In genomic region chr11:121687961-121688566, GRCh38 we compare ENCODE assay signal across 11 cellular contexts.
A peak's percentile ranks its signal among the peaks of the same experiment; 100 is the strongest.
DNase-seq lines count a peak whose midpoint lies in the region; ATAC-seq, FAIRE-seq and TF ChIP-seq lines count a peak whose summit lies in the region.
"Had no signal": no experiment of that assay in that cellular context is flagged by ENCODE, and none has a peak within 500 bp of the region (broad histone marks: within the 10 kb centered on the region; RNA-seq: fewer than 3 reads in every experiment).

No MANE protein-coding gene starts in this region.

- no peak overlapping the region for H4K8ac ChIP-seq in H9 (replicated peaks; ENCODE audit: insufficient read length, low read depth, low read length)

- TF ChIP-seq CTCF in H9 (conservative IDR thresholded peaks at IDR 0.05): no peak
- TF ChIP-seq CTCF in progenitor cell of endocrine pancreas (IDR thresholded peaks at IDR 0.05; ENCODE audit: unreplicated experiment): no peak

- FAIRE-seq in endometrium (lab: Jason Lieb, UNC): peak; percentile 26

- H2BK5ac ChIP-seq in H9 (ENCODE audit: insufficient read length, low read length): no peak overlapping the region

- no peaks in the 10 kb centered on the region for H3K9me3 ChIP-seq in H9 (ENCODE audit: control insufficient read depth, low read depth, low read length)
- H3K9me3 ChIP-seq: upper lobe of right lung had no signal

- H3K79me2 ChIP-seq in H9 (ENCODE audit: insufficient read depth, low read length): no peaks in the 10 kb centered on the region

- WGBS in H9 (ENCODE audit: extremely low coverage, insufficient read length, low lambda C conversion rate): no CpG with 5 or more reads among the region's 5 CpGs

- no peak overlapping the region for H3K4me2 ChIP-seq in H9 (ENCODE audit: insufficient read depth, insufficient read length, low read length)

- H4K5ac ChIP-seq in H9 (ENCODE audit: insufficient read length, low read depth, low read length): no peak overlapping the region

- no peak overlapping the region for H2BK20ac ChIP-seq in H9 (ENCODE audit: low read depth, low read length, poor library complexity, severe bottlenecking)

- no peak overlapping the region for H3K4me3 Mint-ChIP-seq in H9
- no peak overlapping the region for H3K4me3 Mint-ChIP-seq in progenitor cell of endocrine pancreas (ENCODE audit: low read depth)
- H3K4me3 Mint-ChIP-seq in natural killer cell treated with Interleukin-12 subunit alpha and Interleukin-12 subunit beta and Interleukin-15 and Interleukin-18, amount 100 ng/mL, for 72 hours: no peak overlapping the region

- no peak for ATAC-seq in natural killer cell treated with Interleukin-12 subunit alpha and Interleukin-12 subunit beta and Interleukin-15 and Interleukin-18, amount 100 ng/mL, for 72 hours
- ATAC-seq: upper lobe of right lung had no signal

- no peak overlapping the region for H3T11ph ChIP-seq in H9 (ENCODE audit: low read length)

- H3K27me3 Mint-ChIP-seq in H9 (ENCODE audit: low read depth) (no peaks in the 10 kb centered on the region), progenitor cell of endocrine pancreas (no peaks in the 10 kb centered on the region)
- H3K27me3 Mint-ChIP-seq in natural killer cell treated with Interleukin-12 subunit alpha and Interleukin-12 subunit beta and Interleukin-15 and Interleukin-18, amount 100 ng/mL, for 72 hours: peaks cover 5 to 6% of the 10 kb centered on the region in 2 donors

- no peak overlapping the region for H3K18ac ChIP-seq in H9 (ENCODE audit: insufficient read length, low read depth, low read length)

- no peak overlapping the region for H2BK12ac ChIP-seq in H9 (ENCODE audit: insufficient read length, low read depth, low read length)

- H4K91ac ChIP-seq in H9 (ENCODE audit: insufficient read length, low read depth, low read length): no peak overlapping the region

- DNase-seq in H9: peak; percentile 62
- peak; percentile 8 for DNase-seq in NCI-H2029 (lab: John Stamatoyannopoulos, UW)
- no peak for DNase-seq in progenitor cell of endocrine pancreas (ENCODE audit: low spot score, unreplicated experiment)
- DNase-seq in stimulated activated CD4-positive, alpha-beta T cell treated with anti-CD3 and anti-CD28 coated beads, Interleukin-1b, Interleukin-23, amount 100 ng/mL, for 48 hours: no peak
- DNase-seq in NAMALWA (ENCODE audit: low spot score): no peak
- no peak for DNase-seq in activated CD4-positive, alpha-beta T cell treated with anti-CD3 and anti-CD28 coated beads for 48 hours
- DNase-seq in natural killer cell treated with Interleukin-12 subunit alpha and Interleukin-12 subunit beta and Interleukin-15 and Interleukin-18, amount 100 ng/mL, for 72 hours (ENCODE audit: low spot score): no peak
- DNase-seq: activated CD4-positive, alpha-beta T cell treated with anti-CD3 and anti-CD28 coated beads, Interleukin-2, amount 50 U/mL, for 48 hours; stimulated activated CD4-positive, alpha-beta T cell treated with anti-CD3 and anti-CD28 coated beads, Interleukin-4, amount 100 ng/mL, for 24 hours; upper lobe of right lung had no signal

- no peak overlapping the region for H2BK15ac ChIP-seq in H9 (ENCODE audit: low read depth, low read length)

- no peaks in the 10 kb centered on the region for H3K79me1 ChIP-seq in H9 (ENCODE audit: insufficient read depth, low read depth, low read length, poor library complexity, severe bottlenecking)

- H3K23me2 ChIP-seq in H9 (ENCODE audit: insufficient read length, low read depth, low read length, poor library complexity, severe bottlenecking): no peaks in the 10 kb centered on the region

- no peak overlapping the region for H2AFZ ChIP-seq in H9 (ENCODE audit: low read length)

- no peaks in the 10 kb centered on the region for H3K27me3 ChIP-seq in H9 (ENCODE audit: insufficient read depth, low read length)
- H3K27me3 ChIP-seq: upper lobe of right lung had no signal

- no peaks in the 10 kb centered on the region for H3K9me3 Mint-ChIP-seq in H9
- no peaks in the 10 kb centered on the region for H3K9me3 Mint-ChIP-seq in progenitor cell of endocrine pancreas (ENCODE audit: low read depth)
- no peaks in the 10 kb centered on the region for H3K9me3 Mint-ChIP-seq in natural killer cell treated with Interleukin-12 subunit alpha and Interleukin-12 subunit beta and Interleukin-15 and Interleukin-18, amount 100 ng/mL, for 72 hours

- H3K27ac ChIP-seq in H9 (ENCODE audit: insufficient read length, low read depth, low read length): no peak overlapping the region
- H3K27ac ChIP-seq: upper lobe of right lung had no signal

- no peak overlapping the region for H3K14ac ChIP-seq in H9 (ENCODE audit: insufficient read depth, low read length)

- no peak overlapping the region for H3K9ac ChIP-seq in H9 (ENCODE audit: extremely low read depth, insufficient read length, low read length)

- H3K27ac Mint-ChIP-seq in H9: peak overlapping the region in 1 of 3 experiments; percentile 42; a peak in 1 of 7 replicates
- peak overlapping the region; percentile 22 for H3K27ac Mint-ChIP-seq in progenitor cell of endocrine pancreas
- H3K27ac Mint-ChIP-seq in natural killer cell treated with Interleukin-12 subunit alpha and Interleukin-12 subunit beta and Interleukin-15 and Interleukin-18, amount 100 ng/mL, for 72 hours: no peak overlapping the region

- peaks cover 22 to 26% of the 10 kb centered on the region in 2 experiments for H3K4me1 Mint-ChIP-seq in H9
- peaks cover 25% of the 10 kb centered on the region for H3K4me1 Mint-ChIP-seq in progenitor cell of endocrine pancreas (ENCODE audit: low read depth)
- H3K4me1 Mint-ChIP-seq in natural killer cell treated with Interleukin-12 subunit alpha and Interleukin-12 subunit beta and Interleukin-15 and Interleukin-18, amount 100 ng/mL, for 72 hours (ENCODE audit: low read depth in 2 of 2): no peaks in the 10 kb centered on the region

- no peaks in the 10 kb centered on the region for H4K20me1 ChIP-seq in H9 (ENCODE audit: control insufficient read depth, insufficient read depth, insufficient read length)

- no peak overlapping the region for H2BK120ac ChIP-seq in H9 (ENCODE audit: low read depth, low read length, poor library complexity, severe bottlenecking)

- peaks cover 12% of the 10 kb centered on the region for H3K4me1 ChIP-seq in H9 (ENCODE audit: insufficient read depth, low read length)
- H3K4me1 ChIP-seq: upper lobe of right lung had no signal

- H2AK5ac ChIP-seq in H9 (ENCODE audit: insufficient read length, low read length): no peak overlapping the region

- no peak overlapping the region for H3K4ac ChIP-seq in H9 (ENCODE audit: low read depth, low read length)

- no peak overlapping the region for H3K56ac ChIP-seq in H9 (ENCODE audit: insufficient read length, low read depth, low read length)

- no peak overlapping the region for H3K23ac ChIP-seq in H9 (ENCODE audit: insufficient read length, low read depth, low read length)

- no peaks in the 10 kb centered on the region for H3K36me3 Mint-ChIP-seq in H9 (ENCODE audit: insufficient read depth in 1 of 3, low read depth in 3 of 3)
- no peaks in the 10 kb centered on the region for H3K36me3 Mint-ChIP-seq in progenitor cell of endocrine pancreas (ENCODE audit: insufficient read depth)
- peaks cover 6% of the 10 kb centered on the region for H3K36me3 Mint-ChIP-seq in natural killer cell treated with Interleukin-12 subunit alpha and Interleukin-12 subunit beta and Interleukin-15 and Interleukin-18, amount 100 ng/mL, for 72 hours

Comparison
In these comparisons a context has a peak if more than half of its experiments do, and no peak if none do; other contexts are left out.
1. DNase-seq: peak in H9 (single experiment) and NCI-H2029 (single experiment); none in progenitor cell of endocrine pancreas (single experiment), stimulated activated CD4-positive, alpha-beta T cell treated with anti-CD3 and anti-CD28 coated beads, Interleukin-1b, Interleukin-23, amount 100 ng/mL, for 48 hours (single experiment), NAMALWA (single experiment), activated CD4-positive, alpha-beta T cell treated with anti-CD3 and anti-CD28 coated beads for 48 hours (single experiment) and natural killer cell treated with Interleukin-12 subunit alpha and Interleukin-12 subunit beta and Interleukin-15 and Interleukin-18, amount 100 ng/mL, for 72 hours (single experiment).